In the genomic region with DNA sequence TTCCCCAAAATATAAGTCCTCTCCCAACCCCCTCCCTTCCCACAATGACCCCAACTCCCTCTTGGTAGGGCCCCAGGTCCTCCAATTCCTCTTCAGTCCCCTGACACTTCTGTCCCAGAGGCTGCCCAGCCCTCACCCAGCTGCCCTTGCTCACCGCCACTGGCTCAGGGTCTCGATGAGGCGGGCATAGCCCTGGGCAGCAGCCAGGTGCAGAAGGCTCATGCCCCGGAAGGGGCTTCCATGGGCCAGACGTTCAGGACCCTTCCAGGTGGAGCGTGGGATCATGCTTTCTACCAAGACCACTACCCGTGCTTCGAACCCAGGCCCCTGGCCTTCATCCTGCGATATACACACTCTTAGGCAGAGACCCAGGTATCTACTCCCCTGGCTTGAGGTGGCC, we compare ENCODE assay signal across 20 cellular contexts. TPM values are rescaled to one million over a fixed set of nuclear protein-coding genes. Genes with fewer than 3 reads are reported as not detected.
DNase-seq lines count a peak whose midpoint lies in the region; ATAC-seq and TF ChIP-seq lines count a peak whose summit lies in the region.
"Had no signal": no experiment of that assay in that cellular context is flagged by ENCODE, and none has a peak within 500 bp of the region (broad histone marks: within the 10 kb centered on the region; RNA-seq: fewer than 3 reads in every experiment).

No MANE protein-coding gene starts in this region.

- peaks cover 0 to 33% (median 28%) of the 10 kb centered on the region in 4 donors for H3K4me1 ChIP-seq in sigmoid colon
- H3K4me1 ChIP-seq in SK-N-SH (ENCODE audit: control insufficient read depth in 1 of 2, insufficient read depth in 2 of 2, low read depth in 1 of 2, low read length in 1 of 2): peaks cover 9 to 14% of the 10 kb centered on the region in 2 experiments; a peak in 2 of 4 replicates

- H3K4me2 ChIP-seq in SK-N-SH: no peak overlapping the region
- H3K4me2 ChIP-seq: A549 had no signal

- POLR2A ChIA-PET in CD4-positive, alpha-beta T cell (lab: Charles Lee): interaction anchor here (2.2 kb wide), 1 partner anchor 34 kb away, joined by 7 read pairs; a partner anchor contains a TSS
- POLR2A ChIA-PET in SK-N-SH (lab: Yijun Ruan, JAX): no interaction called here

- peaks cover 25% of the 10 kb centered on the region for H3K36me3 Mint-ChIP-seq in activated T-cell treated with anti-CD3 and anti-CD28 coated beads, Interleukin-2, amount 50 U/mL, for 24 hours (ENCODE audit: low read depth)
- peaks cover 68% of the 10 kb centered on the region for H3K36me3 Mint-ChIP-seq in CD4-positive, alpha-beta T cell (ENCODE audit: low read depth)
- peaks cover 21% of the 10 kb centered on the region for H3K36me3 Mint-ChIP-seq in dendritic cell treated with granulocyte-macrophage colony-stimulating factor and Interleukin-4, amounts not matched to agents 40 ng/mL and 50 ng/mL, for 4 days (ENCODE audit: low read depth)
- H3K36me3 Mint-ChIP-seq: IgD-negative memory B cell had no signal

- H3K4me3 ChIP-seq in sigmoid colon (no peak overlapping the region), SK-N-SH (ENCODE audit: low read depth in 2 of 2, low read length in 1 of 2) (no peak overlapping the region)
- H3K4me3 ChIP-seq: A549 had no signal

- H3K27ac Mint-ChIP-seq in activated T-cell treated with anti-CD3 and anti-CD28 coated beads, Interleukin-2, amount 50 U/mL, for 24 hours: peak overlapping the region; percentile 18
- H3K27ac Mint-ChIP-seq in CD4-positive, alpha-beta T cell: peak overlapping the region; percentile 49
- peak overlapping the region; percentile 47 for H3K27ac Mint-ChIP-seq in dendritic cell treated with granulocyte-macrophage colony-stimulating factor and Interleukin-4, amounts not matched to agents 40 ng/mL and 50 ng/mL, for 4 days

- peak overlapping the region; percentile 36 for H3K27ac ChIP-seq in CD4-positive, alpha-beta T cell (ENCODE audit: low read depth, low read length)
- H3K27ac ChIP-seq in sigmoid colon (peak overlapping the region in 1 of 4 donors; percentile 97), SK-N-SH (ENCODE audit: low read depth in 2 of 2, low read length in 1 of 2) (no peak overlapping the region)
- H3K27ac ChIP-seq: A549, brain microvascular endothelial cell had no signal

- TF ChIP-seq POLR2A in sigmoid colon (IDR thresholded peaks at IDR 0.05): no peak

- H3F3A ChIP-seq in SK-N-SH (replicated peaks; ENCODE audit: insufficient read depth): peaks cover 7% of the 10 kb centered on the region

- H3K9me2 ChIP-seq in SK-N-SH: no peaks in the 10 kb centered on the region

- peaks cover 29% of the 10 kb centered on the region for H3K4me1 Mint-ChIP-seq in activated T-cell treated with anti-CD3 and anti-CD28 coated beads, Interleukin-2, amount 50 U/mL, for 24 hours (ENCODE audit: low read depth)
- peaks cover 8% of the 10 kb centered on the region for H3K4me1 Mint-ChIP-seq in CD4-positive, alpha-beta T cell (ENCODE audit: low read depth)
- H3K4me1 Mint-ChIP-seq in dendritic cell treated with granulocyte-macrophage colony-stimulating factor and Interleukin-4, amounts not matched to agents 40 ng/mL and 50 ng/mL, for 4 days (ENCODE audit: low read depth): peaks cover 44% of the 10 kb centered on the region

- no peaks in the 10 kb centered on the region for H3K9me3 Mint-ChIP-seq in activated T-cell treated with anti-CD3 and anti-CD28 coated beads, Interleukin-2, amount 50 U/mL, for 24 hours
- no peaks in the 10 kb centered on the region for H3K9me3 Mint-ChIP-seq in CD4-positive, alpha-beta T cell
- H3K9me3 Mint-ChIP-seq in dendritic cell treated with granulocyte-macrophage colony-stimulating factor and Interleukin-4, amounts not matched to agents 40 ng/mL and 50 ng/mL, for 4 days: no peaks in the 10 kb centered on the region
- H3K9me3 Mint-ChIP-seq: IgD-negative memory B cell had no signal

- H3K27me3 Mint-ChIP-seq in activated T-cell treated with anti-CD3 and anti-CD28 coated beads, Interleukin-2, amount 50 U/mL, for 24 hours: no peaks in the 10 kb centered on the region
- no peaks in the 10 kb centered on the region for H3K27me3 Mint-ChIP-seq in CD4-positive, alpha-beta T cell
- no peaks in the 10 kb centered on the region for H3K27me3 Mint-ChIP-seq in dendritic cell treated with granulocyte-macrophage colony-stimulating factor and Interleukin-4, amounts not matched to agents 40 ng/mL and 50 ng/mL, for 4 days
- H3K27me3 Mint-ChIP-seq: IgD-negative memory B cell had no signal

- DNase-seq in activated T-cell treated with anti-CD3 and anti-CD28 coated beads, Interleukin-2, amount 50 U/mL, for 24 hours: no peak
- no peak for DNase-seq in activated T-cell treated with anti-CD3 and anti-CD28 coated beads for 4 hours
- DNase-seq in CD4-positive, alpha-beta T cell: no peak
- peak; percentile 68 for DNase-seq in sigmoid colon
- no peak for DNase-seq in putamen (ENCODE audit: low spot score)
- DNase-seq in SK-N-SH: no peak
- DNase-seq: activated T-cell treated with anti-CD3 and anti-CD28 coated beads, Interleukin-2, amount 50 U/mL, for 48 hours; brain microvascular endothelial cell; DMS53; effector memory CD4-positive, alpha-beta T cell; foreskin melanocyte; NCI-H1105; NCI-H1930; NCI-H2227 treated with DMSO at 0.1 percent for 48 hours; stimulated activated CD8-positive, alpha-beta memory T cell treated with anti-CD3 and anti-CD28 coated beads, Interleukin-4, amount 100 ng/mL, for 48 hours had no signal

- TF ChIP-seq CTCF in CD4-positive, alpha-beta T cell (IDR thresholded peaks at IDR 0.05): no peak
- no peak for TF ChIP-seq CTCF in sigmoid colon (IDR thresholded peaks at IDR 0.05)
- no peak for TF ChIP-seq CTCF in SK-N-SH (IDR thresholded peaks at IDR 0.05)

- CTCF ChIA-PET in CD4-positive, alpha-beta T cell (lab: Charles Lee): interaction anchor here (1.2 kb wide), 1 partner anchor 89 kb away, joined by 3 read pairs; no protein-coding TSS in a partner anchor
- CTCF ChIA-PET in SK-N-SH (lab: Yijun Ruan, JAX): interaction anchor here (1.1 to 6.6 kb wide), 4 partner anchors 7 to 89 kb away, joined by 3 to 52 read pairs (median 5); a partner anchor contains a TSS

- TF ChIP-seq EP300 in sigmoid colon (IDR thresholded peaks at IDR 0.05): no peak
- TF ChIP-seq EP300 in SK-N-SH (IDR thresholded peaks at IDR 0.05; ENCODE audit: borderline replicate concordance in 1 of 2, low read depth in 1 of 2, low read length in 1 of 2): no peak

- no peaks in the 10 kb centered on the region for H3K9me3 ChIP-seq in CD4-positive, alpha-beta T cell (ENCODE audit: control insufficient read depth, low read length)
- H3K9me3 ChIP-seq in sigmoid colon: no peaks in the 10 kb centered on the region
- H3K9me3 ChIP-seq in SK-N-SH: no peaks in the 10 kb centered on the region
- H3K9me3 ChIP-seq: A549 had no signal

- H4K20me1 ChIP-seq in SK-N-SH (ENCODE audit: insufficient read depth): no peaks in the 10 kb centered on the region

- no peak for ATAC-seq in CD4-positive, alpha-beta T cell (ENCODE audit: poor library complexity)
- ATAC-seq in GM19463 (IDR thresholded peaks at IDR 0.05; ENCODE audit: unreplicated experiment): no peak
- ATAC-seq: A549, esophagus mucosa had no signal

- H3K4me3 Mint-ChIP-seq in activated T-cell treated with anti-CD3 and anti-CD28 coated beads, Interleukin-2, amount 50 U/mL, for 24 hours: no peak overlapping the region
- no peak overlapping the region for H3K4me3 Mint-ChIP-seq in CD4-positive, alpha-beta T cell
- no peak overlapping the region for H3K4me3 Mint-ChIP-seq in dendritic cell treated with granulocyte-macrophage colony-stimulating factor and Interleukin-4, amounts not matched to agents 40 ng/mL and 50 ng/mL, for 4 days
- H3K4me3 Mint-ChIP-seq: IgD-negative memory B cell had no signal

- peaks cover 32 to 69% (median 47%) of the 10 kb centered on the region in 4 donors for H3K36me3 ChIP-seq in sigmoid colon
- peaks cover 22 to 42% of the 10 kb centered on the region in 2 experiments for H3K36me3 ChIP-seq in SK-N-SH (replicated peaks in 1 of 2; ENCODE audit: control insufficient read depth in 1 of 2, insufficient read depth in 2 of 2, low read length in 1 of 2)

- no peak for TF ChIP-seq RAD21 in SK-N-SH (IDR thresholded peaks at IDR 0.05; ENCODE audit: low read length)

- H3K9ac ChIP-seq in SK-N-SH: no peak overlapping the region

- H3K27me3 ChIP-seq in CD4-positive, alpha-beta T cell (ENCODE audit: control insufficient read depth, insufficient read depth, low read length): no peaks in the 10 kb centered on the region
- H3K27me3 ChIP-seq in sigmoid colon: no peaks in the 10 kb centered on the region
- no peaks in the 10 kb centered on the region for H3K27me3 ChIP-seq in SK-N-SH (ENCODE audit: insufficient read depth)
- H3K27me3 ChIP-seq: brain microvascular endothelial cell had no signal

- 93 to 95% methylated on average over 9 of the region's 9 CpGs for WGBS in sigmoid colon, 2 donors
- 88% methylated on average over 7 of the region's 9 CpGs for WGBS in SK-N-SH (ENCODE audit: low lambda C conversion rate)

- peaks cover 19% of the 10 kb centered on the region for H3K79me2 ChIP-seq in SK-N-SH (ENCODE audit: insufficient read depth)

- no peak overlapping the region for H2AFZ ChIP-seq in SK-N-SH (ENCODE audit: low read depth)

- intact Hi-C loops in CD4-positive, alpha-beta T cell (cut with DNase I, micrococcal nuclease): no loop called here
- intact Hi-C loops in dendritic cell treated with granulocyte-macrophage colony-stimulating factor and Interleukin-4, amounts not matched to agents 40 ng/mL and 50 ng/mL, for 4 days (cut with micrococcal nuclease): no loop called here
- intact Hi-C loops in sigmoid colon (cut with DNase I): no loop called here

RNA-seq across cellular contexts. Expression of a gene that starts 5.8 kb away (rescaled TPM):
- total RNA-seq in CD4-positive, alpha-beta T cell: 10 to 100 TPM; 30.2 to 30.9 TPM
- 10 to 100 TPM; 42.6 to 84.5 (median 72.3) TPM for total RNA-seq in sigmoid colon
- polyA plus RNA-seq in sigmoid colon (10 to 100 TPM; 67.8 to 79.3 (median 73.9) TPM), SK-N-SH (2012; rRNA removed) (122 and 133 TPM in 2 replicates)
- polyA plus RNA-seq in SK-N-SH (2012; cell fraction: cytosol; rRNA removed): 124 and 131 TPM in 2 replicates
- 148 and 166 TPM in 2 replicates for polyA plus RNA-seq in SK-N-SH (2012; cell fraction: nucleus; rRNA removed)

RNA-seq across cellular contexts. Expression of a gene that starts 14.0 kb away (rescaled TPM):
- total RNA-seq in CD4-positive, alpha-beta T cell: 10 to 100 TPM; 41.6 to 51.3 TPM
- total RNA-seq in sigmoid colon: 10 to 100 TPM in 3 of 4 donors, 1 to 10 TPM in 1; 9.9 to 24.6 (median 21.7) TPM
- 10 to 100 TPM; 35.1 to 64.5 (median 42.0) TPM for polyA plus RNA-seq in sigmoid colon
- polyA plus RNA-seq in SK-N-SH (2012; rRNA removed): 18.4 and 27.0 TPM in 2 replicates
- polyA plus RNA-seq in SK-N-SH (2012; cell fraction: cytosol; rRNA removed): 7.1 and 10.2 TPM in 2 replicates
- 101 and 118 TPM in 2 replicates for polyA plus RNA-seq in SK-N-SH (2012; cell fraction: nucleus; rRNA removed)

RNA-seq across cellular contexts. Expression of a gene that starts 22.5 kb away (rescaled TPM):
- total RNA-seq in CD4-positive, alpha-beta T cell: 10 to 100 TPM; 17.2 to 20.5 TPM
- total RNA-seq in sigmoid colon: 1 to 10 TPM; 2.5 to 9.1 (median 5.1) TPM
- polyA plus RNA-seq in sigmoid colon (10 to 100 TPM in 1 of 3 donors, 1 to 10 TPM in 1, under 1 TPM in 1; 0.69 to 10.3 (median 5.4) TPM), SK-N-SH (2012; rRNA removed) (29.2 and 32.5 TPM in 2 replicates)
- polyA plus RNA-seq in SK-N-SH (2012; cell fraction: cytosol; rRNA removed): 9.0 and 10.7 TPM in 2 replicates
- 214 and 261 TPM in 2 replicates for polyA plus RNA-seq in SK-N-SH (2012; cell fraction: nucleus; rRNA removed)

RNA-seq across cellular contexts. Expression of a gene that starts 23.9 kb away (rescaled TPM):
- under 1 TPM in 1 of 2 experiments, not detected in 1; 0.19 TPM for total RNA-seq in CD4-positive, alpha-beta T cell
- 1 to 10 TPM in 2 of 4 donors, under 1 TPM in 2; 0.36 to 3.0 (median 1.5) TPM for total RNA-seq in sigmoid colon
- polyA plus RNA-seq in sigmoid colon (1 to 10 TPM; 2.2 to 3.6 (median 2.3) TPM), SK-N-SH (2012; rRNA removed) (1.2 and 1.3 TPM in 2 replicates)
- polyA plus RNA-seq in SK-N-SH (2012; cell fraction: cytosol; rRNA removed): 0.64 TPM in 2 replicates
- polyA plus RNA-seq in SK-N-SH (2012; cell fraction: nucleus; rRNA removed): 6.1 and 7.0 TPM in 2 replicates
- total RNA-seq: esophagus mucosa had no signal

RNA-seq across cellular contexts. Expression of a gene that starts 24.3 kb away (rescaled TPM):
- 10 to 100 TPM; 10.2 to 12.2 TPM for total RNA-seq in CD4-positive, alpha-beta T cell
- 100 to 1,000 TPM in 1 of 4 donors, 10 to 100 TPM in 3; 46.4 to 101 (median 81.0) TPM for total RNA-seq in sigmoid colon
- polyA plus RNA-seq in sigmoid colon (100 to 1,000 TPM in 2 of 3 donors, 10 to 100 TPM in 1; 83.3 to 164 (median 108) TPM), SK-N-SH (2012; rRNA removed) (36.7 and 58.2 TPM in 2 replicates)
- 51.2 and 53.6 TPM in 2 replicates for polyA plus RNA-seq in SK-N-SH (2012; cell fraction: cytosol; rRNA removed)
- polyA plus RNA-seq in SK-N-SH (2012; cell fraction: nucleus; rRNA removed): 69.6 and 72.0 TPM in 2 replicates
